1 cellular context compared by ENCODE assay signal in genomic region chr2:53562407-53562806, GRCh38.
TF ChIP-seq lines count a peak whose summit lies in the region.

No MANE protein-coding gene starts in this region.

TF ChIP-seq in K562, 482 proteins besides CTCF, POLR2A, EP300 and RAD21 (continued from another document):
- TF ChIP-seq AFF1 (IDR thresholded peaks at IDR 0.05; ENCODE audit: low read depth in 1 of 2, partially characterized antibody in 2 of 2): no peak
- TF ChIP-seq THRAP3 (IDR thresholded peaks at IDR 0.05; ENCODE audit: borderline replicate concordance): no peak
